2 cellular contexts compared by ENCODE assay signal in the genomic region with DNA sequence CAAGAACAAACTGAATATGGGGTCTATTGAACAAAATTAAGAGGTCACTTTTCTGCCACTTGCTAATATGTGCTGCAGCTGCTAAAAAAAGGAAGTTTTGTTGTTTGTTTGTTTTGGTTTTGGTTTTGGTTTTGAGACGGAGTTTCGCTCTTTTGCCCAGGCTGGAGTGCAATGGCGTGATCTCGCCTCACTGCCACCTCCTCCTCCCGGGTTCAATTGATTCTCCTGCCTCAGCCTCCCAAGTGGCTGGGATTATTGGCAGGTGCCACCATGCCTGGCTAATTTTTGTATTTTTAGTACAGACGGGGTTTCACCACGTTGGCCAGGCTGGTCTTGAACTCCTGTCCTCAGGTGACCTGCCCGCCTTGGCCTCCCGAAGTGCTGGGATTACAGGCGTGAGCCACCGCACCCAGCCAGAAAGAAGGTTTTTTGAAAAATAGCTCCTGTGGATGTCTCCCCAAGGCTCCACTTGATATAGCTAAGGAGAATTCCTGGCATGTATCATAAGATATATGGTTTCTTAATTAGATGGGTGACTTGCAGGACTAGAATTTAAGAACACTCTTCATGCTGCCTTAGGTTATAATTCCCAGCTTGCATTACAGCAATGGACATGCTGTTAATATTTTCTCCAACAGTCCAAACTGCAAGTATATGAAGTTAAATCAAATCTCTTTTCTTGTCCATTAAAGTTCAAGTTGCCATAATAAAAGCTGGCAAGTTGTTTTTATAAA.
A peak's percentile ranks its signal among the peaks of the same experiment; 100 is the strongest.
TF ChIP-seq lines count a peak whose summit lies in the region.

No MANE protein-coding gene starts in this region.

TF ChIP-seq in A549, 52 proteins besides CTCF, POLR2A, EP300 and RAD21 (continued from another document):
- TF ChIP-seq, protein P1, sequence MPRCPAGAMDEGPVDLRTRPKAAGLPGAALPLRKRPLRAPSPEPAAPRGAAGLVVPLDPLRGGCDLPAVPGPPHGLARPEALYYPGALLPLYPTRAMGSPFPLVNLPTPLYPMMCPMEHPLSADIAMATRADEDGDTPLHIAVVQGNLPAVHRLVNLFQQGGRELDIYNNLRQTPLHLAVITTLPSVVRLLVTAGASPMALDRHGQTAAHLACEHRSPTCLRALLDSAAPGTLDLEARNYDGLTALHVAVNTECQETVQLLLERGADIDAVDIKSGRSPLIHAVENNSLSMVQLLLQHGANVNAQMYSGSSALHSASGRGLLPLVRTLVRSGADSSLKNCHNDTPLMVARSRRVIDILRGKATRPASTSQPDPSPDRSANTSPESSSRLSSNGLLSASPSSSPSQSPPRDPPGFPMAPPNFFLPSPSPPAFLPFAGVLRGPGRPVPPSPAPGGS (IDR thresholded peaks at IDR 0.05) = no peak
- TF ChIP-seq MYC (IDR thresholded peaks at IDR 0.05; ENCODE audit: borderline replicate concordance, low read length) (no peak), RNF2 (IDR thresholded peaks at IDR 0.05; ENCODE audit: borderline replicate concordance, low read depth) (no peak), BHLHE40 (IDR thresholded peaks at IDR 0.05; ENCODE audit: low read depth, low read length) (no peak), HOXB13 (CRISPR knock-in tag; IDR thresholded peaks at IDR 0.05; ENCODE audit: low read depth) (no peak), EHMT2 (IDR thresholded peaks at IDR 0.05; ENCODE audit: low read depth) (no peak), GATA3 (IDR thresholded peaks at IDR 0.05; ENCODE audit: borderline replicate concordance) (no peak), KDM5A (IDR thresholded peaks at IDR 0.05) (no peak), TFCP2L1 (CRISPR knock-in tag; IDR thresholded peaks at IDR 0.05) (no peak), CEBPB (IDR thresholded peaks at IDR 0.05) (no peak), HOXA7 (CRISPR knock-in tag; IDR thresholded peaks at IDR 0.05) (no peak)
TF ChIP-seq in A549: peak in this region for 0.

TF ChIP-seq in GM12878, 131 proteins besides CTCF, POLR2A, EP300 and RAD21 (continued from another document and continues in another):
- TF ChIP-seq, protein P2, sequence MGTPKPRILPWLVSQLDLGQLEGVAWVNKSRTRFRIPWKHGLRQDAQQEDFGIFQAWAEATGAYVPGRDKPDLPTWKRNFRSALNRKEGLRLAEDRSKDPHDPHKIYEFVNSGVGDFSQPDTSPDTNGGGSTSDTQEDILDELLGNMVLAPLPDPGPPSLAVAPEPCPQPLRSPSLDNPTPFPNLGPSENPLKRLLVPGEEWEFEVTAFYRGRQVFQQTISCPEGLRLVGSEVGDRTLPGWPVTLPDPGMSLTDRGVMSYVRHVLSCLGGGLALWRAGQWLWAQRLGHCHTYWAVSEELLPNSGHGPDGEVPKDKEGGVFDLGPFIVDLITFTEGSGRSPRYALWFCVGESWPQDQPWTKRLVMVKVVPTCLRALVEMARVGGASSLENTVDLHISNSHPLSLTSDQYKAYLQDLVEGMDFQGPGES (IDR thresholded peaks at IDR 0.05) = no peak
- no peak for TF ChIP-seq RAD51 (IDR thresholded peaks at IDR 0.05)
- no peak for TF ChIP-seq SMAD5 (IDR thresholded peaks at IDR 0.05; ENCODE audit: low read depth)
- no peak for TF ChIP-seq BMI1 (IDR thresholded peaks at IDR 0.05; ENCODE audit: borderline replicate concordance)
- no peak for TF ChIP-seq HDAC2 (IDR thresholded peaks at IDR 0.05)
- TF ChIP-seq STAT1 (conservative IDR thresholded peaks at IDR 0.05) = no peak
- TF ChIP-seq MYC (IDR thresholded peaks at IDR 0.05; ENCODE audit: insufficient read depth, insufficient read length, insufficient replicate concordance, low read length, severe bottlenecking) = no peak
- no peak for TF ChIP-seq GATAD2B (conservative IDR thresholded peaks at IDR 0.05; ENCODE audit: low read depth)
- TF ChIP-seq FOXM1 (IDR thresholded peaks at IDR 0.05; ENCODE audit: low read depth, low read length) = no peak
- TF ChIP-seq YBX1 (IDR thresholded peaks at IDR 0.05) = no peak
- TF ChIP-seq ZSCAN29 (IDR thresholded peaks at IDR 0.05) = no peak
- no peak for TF ChIP-seq SPI1 (IDR thresholded peaks at IDR 0.05; ENCODE audit: borderline replicate concordance, insufficient read depth, low read depth, low read length)
- no peak for TF ChIP-seq ASH2L (IDR thresholded peaks at IDR 0.05; ENCODE audit: borderline replicate concordance, low read depth)
- TF ChIP-seq, protein P3, sequence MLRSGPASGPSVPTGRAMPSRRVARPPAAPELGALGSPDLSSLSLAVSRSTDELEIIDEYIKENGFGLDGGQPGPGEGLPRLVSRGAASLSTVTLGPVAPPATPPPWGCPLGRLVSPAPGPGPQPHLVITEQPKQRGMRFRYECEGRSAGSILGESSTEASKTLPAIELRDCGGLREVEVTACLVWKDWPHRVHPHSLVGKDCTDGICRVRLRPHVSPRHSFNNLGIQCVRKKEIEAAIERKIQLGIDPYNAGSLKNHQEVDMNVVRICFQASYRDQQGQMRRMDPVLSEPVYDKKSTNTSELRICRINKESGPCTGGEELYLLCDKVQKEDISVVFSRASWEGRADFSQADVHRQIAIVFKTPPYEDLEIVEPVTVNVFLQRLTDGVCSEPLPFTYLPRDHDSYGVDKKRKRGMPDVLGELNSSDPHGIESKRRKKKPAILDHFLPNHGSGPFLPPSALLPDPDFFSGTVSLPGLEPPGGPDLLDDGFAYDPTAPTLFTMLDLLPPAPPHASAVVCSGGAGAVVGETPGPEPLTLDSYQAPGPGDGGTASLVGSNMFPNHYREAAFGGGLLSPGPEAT (IDR thresholded peaks at IDR 0.05; ENCODE audit: low read depth) = peak; percentile 37; the same call in 1 of the 2 replicates
- TF ChIP-seq CEBPB (IDR thresholded peaks at IDR 0.05; ENCODE audit: borderline replicate concordance in 1 of 2, low read depth in 2 of 2, low read length in 2 of 2) = no peak
- TF ChIP-seq HDAC6 (IDR thresholded peaks at IDR 0.05; ENCODE audit: unreplicated experiment) = no peak
- TF ChIP-seq BHLHE40 (IDR thresholded peaks at IDR 0.05; ENCODE audit: borderline replicate concordance in 1 of 2, low read depth in 2 of 2, low read length in 1 of 2) = peak in 1 of 2 experiments; percentile 29; a peak in 1 of 4 replicates
- TF ChIP-seq, protein P4, sequence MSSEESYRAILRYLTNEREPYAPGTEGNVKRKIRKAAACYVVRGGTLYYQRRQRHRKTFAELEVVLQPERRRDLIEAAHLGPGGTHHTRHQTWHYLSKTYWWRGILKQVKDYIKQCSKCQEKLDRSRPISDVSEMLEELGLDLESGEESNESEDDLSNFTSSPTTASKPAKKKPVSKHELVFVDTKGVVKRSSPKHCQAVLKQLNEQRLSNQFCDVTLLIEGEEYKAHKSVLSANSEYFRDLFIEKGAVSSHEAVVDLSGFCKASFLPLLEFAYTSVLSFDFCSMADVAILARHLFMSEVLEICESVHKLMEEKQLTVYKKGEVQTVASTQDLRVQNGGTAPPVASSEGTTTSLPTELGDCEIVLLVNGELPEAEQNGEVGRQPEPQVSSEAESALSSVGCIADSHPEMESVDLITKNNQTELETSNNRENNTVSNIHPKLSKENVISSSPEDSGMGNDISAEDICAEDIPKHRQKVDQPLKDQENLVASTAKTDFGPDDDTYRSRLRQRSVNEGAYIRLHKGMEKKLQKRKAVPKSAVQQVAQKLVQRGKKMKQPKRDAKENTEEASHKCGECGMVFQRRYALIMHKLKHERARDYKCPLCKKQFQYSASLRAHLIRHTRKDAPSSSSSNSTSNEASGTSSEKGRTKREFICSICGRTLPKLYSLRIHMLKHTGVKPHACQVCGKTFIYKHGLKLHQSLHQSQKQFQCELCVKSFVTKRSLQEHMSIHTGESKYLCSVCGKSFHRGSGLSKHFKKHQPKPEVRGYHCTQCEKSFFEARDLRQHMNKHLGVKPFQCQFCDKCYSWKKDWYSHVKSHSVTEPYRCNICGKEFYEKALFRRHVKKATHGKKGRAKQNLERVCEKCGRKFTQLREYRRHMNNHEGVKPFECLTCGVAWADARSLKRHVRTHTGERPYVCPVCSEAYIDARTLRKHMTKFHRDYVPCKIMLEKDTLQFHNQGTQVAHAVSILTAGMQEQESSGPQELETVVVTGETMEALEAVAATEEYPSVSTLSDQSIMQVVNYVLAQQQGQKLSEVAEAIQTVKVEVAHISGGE (CRISPR knock-in tag; IDR thresholded peaks at IDR 0.05) = no peak
- TF ChIP-seq, protein P5, sequence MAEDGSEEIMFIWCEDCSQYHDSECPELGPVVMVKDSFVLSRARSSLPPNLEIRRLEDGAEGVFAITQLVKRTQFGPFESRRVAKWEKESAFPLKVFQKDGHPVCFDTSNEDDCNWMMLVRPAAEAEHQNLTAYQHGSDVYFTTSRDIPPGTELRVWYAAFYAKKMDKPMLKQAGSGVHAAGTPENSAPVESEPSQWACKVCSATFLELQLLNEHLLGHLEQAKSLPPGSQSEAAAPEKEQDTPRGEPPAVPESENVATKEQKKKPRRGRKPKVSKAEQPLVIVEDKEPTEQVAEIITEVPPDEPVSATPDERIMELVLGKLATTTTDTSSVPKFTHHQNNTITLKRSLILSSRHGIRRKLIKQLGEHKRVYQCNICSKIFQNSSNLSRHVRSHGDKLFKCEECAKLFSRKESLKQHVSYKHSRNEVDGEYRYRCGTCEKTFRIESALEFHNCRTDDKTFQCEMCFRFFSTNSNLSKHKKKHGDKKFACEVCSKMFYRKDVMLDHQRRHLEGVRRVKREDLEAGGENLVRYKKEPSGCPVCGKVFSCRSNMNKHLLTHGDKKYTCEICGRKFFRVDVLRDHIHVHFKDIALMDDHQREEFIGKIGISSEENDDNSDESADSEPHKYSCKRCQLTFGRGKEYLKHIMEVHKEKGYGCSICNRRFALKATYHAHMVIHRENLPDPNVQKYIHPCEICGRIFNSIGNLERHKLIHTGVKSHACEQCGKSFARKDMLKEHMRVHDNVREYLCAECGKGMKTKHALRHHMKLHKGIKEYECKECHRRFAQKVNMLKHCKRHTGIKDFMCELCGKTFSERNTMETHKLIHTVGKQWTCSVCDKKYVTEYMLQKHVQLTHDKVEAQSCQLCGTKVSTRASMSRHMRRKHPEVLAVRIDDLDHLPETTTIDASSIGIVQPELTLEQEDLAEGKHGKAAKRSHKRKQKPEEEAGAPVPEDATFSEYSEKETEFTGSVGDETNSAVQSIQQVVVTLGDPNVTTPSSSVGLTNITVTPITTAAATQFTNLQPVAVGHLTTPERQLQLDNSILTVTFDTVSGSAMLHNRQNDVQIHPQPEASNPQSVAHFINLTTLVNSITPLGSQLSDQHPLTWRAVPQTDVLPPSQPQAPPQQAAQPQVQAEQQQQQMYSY (CRISPR knock-in tag; IDR thresholded peaks at IDR 0.05) = no peak
- TF ChIP-seq PAX8 (IDR thresholded peaks at IDR 0.05) = no peak
- TF ChIP-seq TAF1 (IDR thresholded peaks at IDR 0.05; ENCODE audit: borderline replicate concordance, low read depth, low read length) = no peak
- TF ChIP-seq, protein P6, sequence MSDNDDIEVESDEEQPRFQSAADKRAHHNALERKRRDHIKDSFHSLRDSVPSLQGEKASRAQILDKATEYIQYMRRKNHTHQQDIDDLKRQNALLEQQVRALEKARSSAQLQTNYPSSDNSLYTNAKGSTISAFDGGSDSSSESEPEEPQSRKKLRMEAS (IDR thresholded peaks at IDR 0.05; ENCODE audit: low read depth, low read length) = no peak
- TF ChIP-seq CREB1 (IDR thresholded peaks at IDR 0.05; ENCODE audit: low read depth) = no peak
- no peak for TF ChIP-seq EED (IDR thresholded peaks at IDR 0.05; ENCODE audit: low read depth)
- TF ChIP-seq, protein P7, sequence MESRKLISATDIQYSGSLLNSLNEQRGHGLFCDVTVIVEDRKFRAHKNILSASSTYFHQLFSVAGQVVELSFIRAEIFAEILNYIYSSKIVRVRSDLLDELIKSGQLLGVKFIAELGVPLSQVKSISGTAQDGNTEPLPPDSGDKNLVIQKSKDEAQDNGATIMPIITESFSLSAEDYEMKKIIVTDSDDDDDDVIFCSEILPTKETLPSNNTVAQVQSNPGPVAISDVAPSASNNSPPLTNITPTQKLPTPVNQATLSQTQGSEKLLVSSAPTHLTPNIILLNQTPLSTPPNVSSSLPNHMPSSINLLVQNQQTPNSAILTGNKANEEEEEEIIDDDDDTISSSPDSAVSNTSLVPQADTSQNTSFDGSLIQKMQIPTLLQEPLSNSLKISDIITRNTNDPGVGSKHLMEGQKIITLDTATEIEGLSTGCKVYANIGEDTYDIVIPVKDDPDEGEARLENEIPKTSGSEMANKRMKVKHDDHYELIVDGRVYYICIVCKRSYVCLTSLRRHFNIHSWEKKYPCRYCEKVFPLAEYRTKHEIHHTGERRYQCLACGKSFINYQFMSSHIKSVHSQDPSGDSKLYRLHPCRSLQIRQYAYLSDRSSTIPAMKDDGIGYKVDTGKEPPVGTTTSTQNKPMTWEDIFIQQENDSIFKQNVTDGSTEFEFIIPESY (IDR thresholded peaks at IDR 0.05) = no peak; the same call in 1 of the 2 replicates
- TF ChIP-seq DPF2 (IDR thresholded peaks at IDR 0.05) = 0 out of 2 replicates have a peak, but pooled peaks have one; percentile 19
- TF ChIP-seq EZH2 (IDR thresholded peaks at IDR 0.05; ENCODE audit: borderline replicate concordance, control insufficient read depth, low read depth, low read length) = no peak
- no peak for TF ChIP-seq ZNF207 (IDR thresholded peaks at IDR 0.05; ENCODE audit: borderline replicate concordance)
- TF ChIP-seq ETV6 (conservative IDR thresholded peaks at IDR 0.05 in 1 of 2, IDR thresholded peaks at IDR 0.05 in 1 of 2; ENCODE audit: borderline replicate concordance in 1 of 2, low read depth in 1 of 2) = no peak
- peak; percentile 27 to 43; a peak in 2 of 4 replicates for TF ChIP-seq IKZF2 (IDR thresholded peaks at IDR 0.05)
- TF ChIP-seq, protein P8, sequence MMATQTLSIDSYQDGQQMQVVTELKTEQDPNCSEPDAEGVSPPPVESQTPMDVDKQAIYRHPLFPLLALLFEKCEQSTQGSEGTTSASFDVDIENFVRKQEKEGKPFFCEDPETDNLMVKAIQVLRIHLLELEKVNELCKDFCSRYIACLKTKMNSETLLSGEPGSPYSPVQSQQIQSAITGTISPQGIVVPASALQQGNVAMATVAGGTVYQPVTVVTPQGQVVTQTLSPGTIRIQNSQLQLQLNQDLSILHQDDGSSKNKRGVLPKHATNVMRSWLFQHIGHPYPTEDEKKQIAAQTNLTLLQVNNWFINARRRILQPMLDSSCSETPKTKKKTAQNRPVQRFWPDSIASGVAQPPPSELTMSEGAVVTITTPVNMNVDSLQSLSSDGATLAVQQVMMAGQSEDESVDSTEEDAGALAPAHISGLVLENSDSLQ (IDR thresholded peaks at IDR 0.05) = no peak
- no peak for TF ChIP-seq IRF4 (IDR thresholded peaks at IDR 0.05; ENCODE audit: low read depth, low read length)
- TF ChIP-seq, protein P9, sequence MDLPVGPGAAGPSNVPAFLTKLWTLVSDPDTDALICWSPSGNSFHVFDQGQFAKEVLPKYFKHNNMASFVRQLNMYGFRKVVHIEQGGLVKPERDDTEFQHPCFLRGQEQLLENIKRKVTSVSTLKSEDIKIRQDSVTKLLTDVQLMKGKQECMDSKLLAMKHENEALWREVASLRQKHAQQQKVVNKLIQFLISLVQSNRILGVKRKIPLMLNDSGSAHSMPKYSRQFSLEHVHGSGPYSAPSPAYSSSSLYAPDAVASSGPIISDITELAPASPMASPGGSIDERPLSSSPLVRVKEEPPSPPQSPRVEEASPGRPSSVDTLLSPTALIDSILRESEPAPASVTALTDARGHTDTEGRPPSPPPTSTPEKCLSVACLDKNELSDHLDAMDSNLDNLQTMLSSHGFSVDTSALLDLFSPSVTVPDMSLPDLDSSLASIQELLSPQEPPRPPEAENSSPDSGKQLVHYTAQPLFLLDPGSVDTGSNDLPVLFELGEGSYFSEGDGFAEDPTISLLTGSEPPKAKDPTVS (IDR thresholded peaks at IDR 0.05; ENCODE audit: low read depth, low read length) = no peak
- no peak for TF ChIP-seq HCFC1 (IDR thresholded peaks at IDR 0.05; ENCODE audit: low read length)
- no peak for TF ChIP-seq NFIC (IDR thresholded peaks at IDR 0.05; ENCODE audit: low read depth, low read length)
- peak; percentile 36; the same call in 1 of the 2 replicates for TF ChIP-seq RUNX3 (IDR thresholded peaks at IDR 0.05; ENCODE audit: low read length)
- no peak for TF ChIP-seq BACH1 (IDR thresholded peaks at IDR 0.05; ENCODE audit: borderline replicate concordance)
- TF ChIP-seq ZNF217 (IDR thresholded peaks at IDR 0.05) = 0 out of 2 replicates have a peak, but pooled peaks have one; percentile 23
- TF ChIP-seq KAT2A (conservative IDR thresholded peaks at IDR 0.05; ENCODE audit: control insufficient read depth, low read depth, low read length) = no peak
- TF ChIP-seq BRCA1 (IDR thresholded peaks at IDR 0.05; ENCODE audit: low read depth, low read length) = no peak
